ENCODE assay signal across 21 cellular contexts in the genomic region with DNA sequence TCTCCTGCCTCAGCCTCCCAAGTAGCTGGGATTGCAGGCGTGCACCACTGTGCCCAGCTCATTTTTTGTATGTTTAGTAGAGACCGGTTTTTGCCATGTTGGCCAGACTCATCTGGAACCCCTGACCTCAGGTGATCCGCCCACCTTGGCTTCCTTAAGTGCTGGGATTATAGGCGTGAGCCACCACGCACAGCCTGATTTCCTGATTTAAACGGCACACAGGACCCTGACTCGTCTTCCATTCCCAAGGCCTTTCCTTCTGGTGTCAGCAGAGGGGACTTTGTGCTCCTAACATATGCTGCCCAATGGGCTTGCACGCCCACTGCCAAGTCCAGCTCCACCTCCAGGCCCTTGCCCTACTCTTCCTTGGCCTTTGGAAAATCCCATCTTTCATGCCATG. TPM values are rescaled to one million over a fixed set of nuclear protein-coding genes. Genes with fewer than 3 reads are reported as not detected.
A peak's percentile ranks its signal among the peaks of the same experiment; 100 is the strongest.
DNase-seq lines count a peak whose midpoint lies in the region; ATAC-seq and TF ChIP-seq lines count a peak whose summit lies in the region.
"Had no signal": no experiment of that assay in that cellular context is flagged by ENCODE, and none has a peak within 500 bp of the region (broad histone marks: within the 10 kb centered on the region; RNA-seq: fewer than 3 reads in every experiment).

No MANE protein-coding gene starts in this region.

- no peaks in the 10 kb centered on the region for H3K36me3 ChIP-seq in osteoblast (ENCODE audit: insufficient read depth, low read length)

- H3K4me3 Mint-ChIP-seq in activated naive CD8-positive, alpha-beta T cell = no peak overlapping the region
- no peak overlapping the region for H3K4me3 Mint-ChIP-seq in activated naive CD8-positive, alpha-beta T cell treated with anti-CD3 and anti-CD28 coated beads, Interleukin-2, amount 50 U/mL, for 24 hours
- no peak overlapping the region for H3K4me3 Mint-ChIP-seq in activated T-helper 17 cell treated with anti-CD3 and anti-CD28 coated beads, Interleukin-2, amount 50 U/mL, for 72 hours
- no peak overlapping the region for H3K4me3 Mint-ChIP-seq in mesothelial cell of epicardium
- H3K4me3 Mint-ChIP-seq: B cell; CD8-positive, alpha-beta memory T cell had no signal

- H3K9me3 ChIP-seq in osteoblast (ENCODE audit: low read depth, low read length) = no peaks in the 10 kb centered on the region

- no peaks in the 10 kb centered on the region for H3K27me3 ChIP-seq in osteoblast (ENCODE audit: insufficient read depth, low read length)

- no peak overlapping the region for H3K4me3 ChIP-seq in osteoblast (ENCODE audit: insufficient read depth, low read length)
- H3K4me3 ChIP-seq: SK-N-MC had no signal

- H3K4me1 Mint-ChIP-seq in activated naive CD8-positive, alpha-beta T cell (ENCODE audit: low read depth) = no peaks in the 10 kb centered on the region
- no peaks in the 10 kb centered on the region for H3K4me1 Mint-ChIP-seq in activated naive CD8-positive, alpha-beta T cell treated with anti-CD3 and anti-CD28 coated beads, Interleukin-2, amount 50 U/mL, for 24 hours
- peaks cover 5% of the 10 kb centered on the region for H3K4me1 Mint-ChIP-seq in activated T-helper 17 cell treated with anti-CD3 and anti-CD28 coated beads, Interleukin-2, amount 50 U/mL, for 72 hours
- peaks cover 2% of the 10 kb centered on the region for H3K4me1 Mint-ChIP-seq in mesothelial cell of epicardium
- H3K4me1 Mint-ChIP-seq: B cell; CD8-positive, alpha-beta memory T cell had no signal

- H3K27ac Mint-ChIP-seq in activated naive CD8-positive, alpha-beta T cell = peak overlapping the region; percentile 50
- H3K27ac Mint-ChIP-seq in activated naive CD8-positive, alpha-beta T cell treated with anti-CD3 and anti-CD28 coated beads, Interleukin-2, amount 50 U/mL, for 24 hours = no peak overlapping the region
- H3K27ac Mint-ChIP-seq in activated T-helper 17 cell treated with anti-CD3 and anti-CD28 coated beads, Interleukin-2, amount 50 U/mL, for 72 hours = peak overlapping the region; percentile 65
- no peak overlapping the region for H3K27ac Mint-ChIP-seq in mesothelial cell of epicardium
- H3K27ac Mint-ChIP-seq: B cell had no signal

- no peaks in the 10 kb centered on the region for H3K9me3 Mint-ChIP-seq in activated naive CD8-positive, alpha-beta T cell (ENCODE audit: low read depth)
- H3K9me3 Mint-ChIP-seq in activated naive CD8-positive, alpha-beta T cell treated with anti-CD3 and anti-CD28 coated beads, Interleukin-2, amount 50 U/mL, for 24 hours = no peaks in the 10 kb centered on the region
- no peaks in the 10 kb centered on the region for H3K9me3 Mint-ChIP-seq in activated T-helper 17 cell treated with anti-CD3 and anti-CD28 coated beads, Interleukin-2, amount 50 U/mL, for 72 hours
- H3K9me3 Mint-ChIP-seq in mesothelial cell of epicardium = no peaks in the 10 kb centered on the region
- H3K9me3 Mint-ChIP-seq: CD8-positive, alpha-beta memory T cell had no signal

- H4K20me1 ChIP-seq in osteoblast (ENCODE audit: insufficient read depth, low read length) = no peaks in the 10 kb centered on the region

- no peak overlapping the region for H3K27ac ChIP-seq in osteoblast (ENCODE audit: low read depth, low read length)
- H3K27ac ChIP-seq: C4-2B, SK-N-MC had no signal

- TF ChIP-seq CTCF in osteoblast (IDR thresholded peaks at IDR 0.05; ENCODE audit: extremely low read depth, low read depth, low read length) (no peak), mesothelial cell of epicardium (IDR thresholded peaks at IDR 0.05; ENCODE audit: unreplicated experiment) (no peak)

- no peak for DNase-seq in activated naive CD8-positive, alpha-beta T cell treated with anti-CD3 and anti-CD28 coated beads, Interleukin-2, amount 50 U/mL, for 24 hours
- DNase-seq in osteoblast (ENCODE audit: insufficient read length, low spot score, missing footprints) (peak; percentile 58), mesothelial cell of epicardium (ENCODE audit: low spot score in 2 of 2, unreplicated experiment in 2 of 2) (no peak)
- DNase-seq: CD8-positive, alpha-beta memory T cell; DMS153; DND-41; Karpas-422; NCI-H1092; NCI-H1436; NCI-H187 treated with DMSO at 0.1 percent for 48 hours; NCI-H524; NCI-H748 treated with DMSO at 0.1 percent for 48 hours; SIG-M5 had no signal

- no peak overlapping the region for H3K4me2 ChIP-seq in osteoblast (ENCODE audit: insufficient read depth, low read length)

- H3K4me1 ChIP-seq in osteoblast (ENCODE audit: insufficient read depth, low read length) = no peaks in the 10 kb centered on the region

- peaks cover 6% of the 10 kb centered on the region for H3K36me3 Mint-ChIP-seq in activated naive CD8-positive, alpha-beta T cell
- H3K36me3 Mint-ChIP-seq in activated naive CD8-positive, alpha-beta T cell treated with anti-CD3 and anti-CD28 coated beads, Interleukin-2, amount 50 U/mL, for 24 hours (ENCODE audit: low read depth) = peaks cover 11% of the 10 kb centered on the region
- H3K36me3 Mint-ChIP-seq in activated T-helper 17 cell treated with anti-CD3 and anti-CD28 coated beads, Interleukin-2, amount 50 U/mL, for 72 hours (ENCODE audit: low read depth) = peaks cover 45% of the 10 kb centered on the region
- peaks cover 30% of the 10 kb centered on the region for H3K36me3 Mint-ChIP-seq in mesothelial cell of epicardium

- no peak for ATAC-seq in activated naive CD8-positive, alpha-beta T cell treated with anti-CD3 and anti-CD28 coated beads, Interleukin-2, amount 50 U/mL, for 24 hours
- ATAC-seq in activated T-helper 17 cell treated with anti-CD3 and anti-CD28 coated beads, Interleukin-2, amount 50 U/mL, for 72 hours (replicated peaks) = no peak
- ATAC-seq in HG02938 (IDR thresholded peaks at IDR 0.05; ENCODE audit: unreplicated experiment) = no peak
- no peak for ATAC-seq in HG02885 (IDR thresholded peaks at IDR 0.05; ENCODE audit: poor library complexity, unreplicated experiment)
- ATAC-seq: HCT116 had no signal

- H3K79me2 ChIP-seq in osteoblast (ENCODE audit: insufficient read depth, low read length) = no peaks in the 10 kb centered on the region

- no peaks in the 10 kb centered on the region for H3K27me3 Mint-ChIP-seq in activated naive CD8-positive, alpha-beta T cell
- H3K27me3 Mint-ChIP-seq in activated naive CD8-positive, alpha-beta T cell treated with anti-CD3 and anti-CD28 coated beads, Interleukin-2, amount 50 U/mL, for 24 hours = no peaks in the 10 kb centered on the region
- H3K27me3 Mint-ChIP-seq in activated T-helper 17 cell treated with anti-CD3 and anti-CD28 coated beads, Interleukin-2, amount 50 U/mL, for 72 hours = no peaks in the 10 kb centered on the region
- H3K27me3 Mint-ChIP-seq in mesothelial cell of epicardium (ENCODE audit: low read depth) = no peaks in the 10 kb centered on the region
- H3K27me3 Mint-ChIP-seq: B cell; CD8-positive, alpha-beta memory T cell had no signal

- no peak overlapping the region for H2AFZ ChIP-seq in osteoblast (ENCODE audit: low read length)

RNA-seq across cellular contexts. Expression of gene CYP2D6, which starts 23.7 kb away (rescaled TPM):
- total RNA-seq in activated T-helper 17 cell treated with anti-CD3 and anti-CD28 coated beads, Interleukin-2, amount 50 U/mL, for 72 hours = 1 to 10 TPM; 5.5 to 6.3 TPM
- total RNA-seq in osteoblast = 0.29 and 0.36 TPM in 2 replicates
- 6.3 to 7.2 TPM (median 6.4 TPM) in 3 replicates for total RNA-seq in mesothelial cell of epicardium

Comparison
In these comparisons a context has a peak if more than half of its experiments do, and no peak if none do; other contexts are left out.
1. H3K27ac Mint-ChIP-seq: peak in activated naive CD8-positive, alpha-beta T cell (single experiment) and activated T-helper 17 cell treated with anti-CD3 and anti-CD28 coated beads, Interleukin-2, amount 50 U/mL, for 72 hours (single experiment); none in activated naive CD8-positive, alpha-beta T cell treated with anti-CD3 and anti-CD28 coated beads, Interleukin-2, amount 50 U/mL, for 24 hours (single experiment) and mesothelial cell of epicardium (single experiment).